In genomic region chr5:161757223-161757622, GRCh38 we compare ENCODE assay signal across 32 cellular contexts.
DNase-seq lines count a peak whose midpoint lies in the region; ATAC-seq and TF ChIP-seq lines count a peak whose summit lies in the region.
"Had no signal": no experiment of that assay in that cellular context is flagged by ENCODE, and none has a peak within 500 bp of the region (broad histone marks: within the 10 kb centered on the region; RNA-seq: fewer than 3 reads in every experiment).

No MANE protein-coding gene starts in this region.

- ATAC-seq in Right ventricle myocardium inferior (no peak), Right ventricle myocardium superior (ENCODE audit: poor library complexity) (no peak)
- ATAC-seq: A549; CD8-positive, alpha-beta T cell had no signal

- H3K9ac ChIP-seq in trophoblast cell (ENCODE audit: low read length): no peak overlapping the region
- H3K9ac ChIP-seq: BLaER1; BLaER1 treated with 17β-estradiol and CSF1 and Interleukin-3, amounts not matched to agents 10 nM and 100 nM had no signal

- H2BK12ac ChIP-seq in trophoblast cell (ENCODE audit: low read length): no peak overlapping the region

- H3K27ac ChIP-seq in right atrium auricular region (no peak overlapping the region), trophoblast cell (ENCODE audit: low read depth, low read length) (no peak overlapping the region)
- H3K27ac ChIP-seq: 22Rv1; A549; BLaER1; BLaER1 treated with 17β-estradiol and CSF1 and Interleukin-3, amounts not matched to agents 10 nM and 100 nM; C4-2B had no signal

- H3K18ac ChIP-seq in trophoblast cell (ENCODE audit: low read length): no peak overlapping the region

- H3K79me1 ChIP-seq in trophoblast cell (ENCODE audit: low read length): no peaks in the 10 kb centered on the region

- H2BK5ac ChIP-seq in trophoblast cell (ENCODE audit: low read depth, low read length, poor library complexity): no peak overlapping the region

- H3K79me2 ChIP-seq in trophoblast cell (ENCODE audit: control insufficient read depth, insufficient read depth, low read length, poor library complexity): no peaks in the 10 kb centered on the region

- peak overlapping the region; percentile 14 for H3K23ac ChIP-seq in trophoblast cell (ENCODE audit: low read length)

- H3K4me2 ChIP-seq in trophoblast cell (ENCODE audit: low read length): no peak overlapping the region
- H3K4me2 ChIP-seq: A549; BLaER1; BLaER1 treated with 17β-estradiol and CSF1 and Interleukin-3, amounts not matched to agents 10 nM and 100 nM had no signal

- no CpG with 5 or more reads among the region's 2 CpGs for WGBS in trophoblast cell (ENCODE audit: extremely low coverage, insufficient coverage, insufficient read length)

- H4K8ac ChIP-seq in trophoblast cell (ENCODE audit: low read depth, low read length): no peak overlapping the region

- H3K27me3 ChIP-seq in right atrium auricular region: no peaks in the 10 kb centered on the region
- peaks cover 3% of the 10 kb centered on the region; the same call in 1 of the 2 replicates for H3K27me3 ChIP-seq in BE2C
- H3K27me3 ChIP-seq in trophoblast cell (ENCODE audit: insufficient read depth, low read length): no peaks in the 10 kb centered on the region
- H3K27me3 ChIP-seq: BLaER1; BLaER1 treated with 17β-estradiol and CSF1 and Interleukin-3, amounts not matched to agents 10 nM and 100 nM had no signal

- H3K4me3 ChIP-seq in right atrium auricular region: no peak overlapping the region
- no peak overlapping the region for H3K4me3 ChIP-seq in BE2C (ENCODE audit: low read depth, low read length)
- no peak overlapping the region for H3K4me3 ChIP-seq in trophoblast cell (ENCODE audit: low read depth, low read length)
- H3K4me3 ChIP-seq: A549; BLaER1; BLaER1 treated with 17β-estradiol and CSF1 and Interleukin-3, amounts not matched to agents 10 nM and 100 nM had no signal

- H3K4me1 ChIP-seq in right atrium auricular region (no peaks in the 10 kb centered on the region), BE2C (no peaks in the 10 kb centered on the region), trophoblast cell (ENCODE audit: control insufficient read depth in 1 of 2, insufficient read depth in 2 of 2, low read length in 2 of 2) (no peaks in the 10 kb centered on the region)
- H3K4me1 ChIP-seq: A549; BLaER1; BLaER1 treated with 17β-estradiol and CSF1 and Interleukin-3, amounts not matched to agents 10 nM and 100 nM; Caco-2 had no signal

- H3K9me3 ChIP-seq in right atrium auricular region (no peaks in the 10 kb centered on the region), BE2C (no peaks in the 10 kb centered on the region), trophoblast cell (ENCODE audit: insufficient read depth, low read depth, low read length) (no peaks in the 10 kb centered on the region)
- H3K9me3 ChIP-seq: A549; BLaER1; BLaER1 treated with 17β-estradiol and CSF1 and Interleukin-3, amounts not matched to agents 10 nM and 100 nM; Caco-2 had no signal

- H4K12ac ChIP-seq in trophoblast cell (ENCODE audit: low read depth, low read length): no peak overlapping the region

- intact Hi-C loops in Right ventricle myocardium inferior (cut with DNase I): no loop called here
- intact Hi-C loops in cardiac septum (cut with DNase I): no loop called here
- intact Hi-C loops in Right ventricle myocardium superior (cut with DNase I): no loop called here

- H2AFZ ChIP-seq in trophoblast cell (ENCODE audit: insufficient read depth, low read length, poor library complexity): no peak overlapping the region

- DNase-seq in Right ventricle myocardium inferior (ENCODE audit: missing footprints) (peak; percentile 32), cardiac septum (ENCODE audit: low spot score) (no peak), Right ventricle myocardium superior (peak; percentile 17), right atrium auricular region (ENCODE audit: low spot score) (no peak), BE2C (peak; percentile 29), trophoblast cell (no peak), iPS-NIHi11 (ENCODE audit: low spot score) (no peak)
- DNase-seq in activated CD4-positive, alpha-beta T cell treated with anti-CD3 and anti-CD28 coated beads for 4 hours: no peak
- DNase-seq: 8988T; ACHN; AML-193; C1 segment of cervical spinal cord; Caco-2; Calu3; CD4-positive, alpha-beta memory T cell; CD4-positive, alpha-beta T cell; CD4-positive, CD25-positive, alpha-beta regulatory T cell; CD8-positive, alpha-beta memory T cell; CD8-positive, alpha-beta T cell; COR-L47; DMS 273 treated with DMSO at 0.1 percent for 48 hours; DMS153; DMS53; DMS79; DMS79 treated with DMSO at 0.1 percent for 48 hours; DND-41; EL had no signal

- no peak overlapping the region for H4K91ac ChIP-seq in trophoblast cell (ENCODE audit: low read depth, low read length)

- H2BK120ac ChIP-seq in trophoblast cell (ENCODE audit: insufficient read depth, low read length, poor library complexity): no peak overlapping the region

- no peak overlapping the region for H2AK5ac ChIP-seq in trophoblast cell (ENCODE audit: low read length)

- H3K4ac ChIP-seq in trophoblast cell (ENCODE audit: low read depth, low read length): no peak overlapping the region

- H3K14ac ChIP-seq in trophoblast cell (ENCODE audit: low read length): no peak overlapping the region

- TF ChIP-seq CTCF in right atrium auricular region (IDR thresholded peaks at IDR 0.05) (no peak), BE2C (IDR thresholded peaks at IDR 0.05; ENCODE audit: low read depth, low read length) (no peak)

- H3K36me3 ChIP-seq in right atrium auricular region: no peaks in the 10 kb centered on the region
- no peaks in the 10 kb centered on the region for H3K36me3 ChIP-seq in BE2C
- H3K36me3 ChIP-seq in trophoblast cell (ENCODE audit: control insufficient read depth in 1 of 2, insufficient read depth in 2 of 2, low read length in 2 of 2): no peaks in the 10 kb centered on the region
- H3K36me3 ChIP-seq: BLaER1; BLaER1 treated with 17β-estradiol and CSF1 and Interleukin-3, amounts not matched to agents 10 nM and 100 nM had no signal

Comparison
In these comparisons a context has a peak if more than half of its experiments do, and no peak if none do; other contexts are left out.
1. DNase-seq: peak in Right ventricle myocardium inferior (single experiment), Right ventricle myocardium superior (single experiment) and BE2C (single experiment); none in cardiac septum (single experiment), right atrium auricular region (single experiment), trophoblast cell (0 of 2), activated CD4-positive, alpha-beta T cell treated with anti-CD3 and anti-CD28 coated beads for 4 hours (0 of 2) and iPS-NIHi11 (single experiment).